Comparison of ENCODE assay signal across 8 cellular contexts in the genomic region with DNA sequence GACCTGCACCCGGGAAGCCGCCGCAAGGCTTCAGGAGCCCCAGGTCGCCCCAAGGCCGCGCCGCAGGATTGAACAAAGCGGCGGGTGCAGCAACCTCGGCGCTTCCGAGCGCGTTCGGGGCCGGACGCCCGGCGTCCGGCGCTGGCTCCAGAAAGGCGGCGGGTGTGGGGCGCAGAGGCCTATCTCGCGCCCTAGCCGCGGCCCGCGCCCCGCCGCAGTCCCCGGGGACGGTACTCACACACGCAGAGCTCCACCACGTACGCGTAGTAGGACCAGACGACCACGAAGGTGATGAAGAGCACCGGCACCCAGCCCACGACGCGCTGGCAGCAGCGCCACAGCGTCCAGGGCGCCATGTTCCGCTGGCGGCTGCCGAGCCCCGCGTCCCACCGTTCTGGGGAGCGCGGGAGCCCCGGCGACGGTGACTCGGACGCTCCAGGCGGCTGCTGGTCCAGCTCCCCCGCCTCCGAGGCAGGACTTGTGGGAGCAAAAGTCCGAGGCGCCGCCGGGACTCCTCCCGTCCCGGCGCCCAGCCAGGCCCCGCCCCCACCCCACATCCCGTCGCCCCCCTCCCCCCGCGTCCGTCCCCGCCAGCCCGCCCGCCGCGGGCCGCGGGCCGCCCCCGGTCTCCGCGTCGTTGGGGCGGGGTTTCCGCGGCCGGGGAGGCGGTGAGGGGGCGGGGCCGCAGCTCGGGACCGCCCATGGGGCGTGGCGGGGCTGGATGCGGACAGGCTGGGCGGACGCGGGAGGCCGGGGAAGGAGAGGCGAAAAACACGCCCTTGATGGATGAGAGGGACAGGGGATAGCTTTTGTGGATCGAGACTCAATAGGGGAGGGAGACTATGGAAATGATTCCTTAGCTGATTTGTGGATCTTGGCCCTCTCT. TPM values are rescaled to one million over a fixed set of nuclear protein-coding genes. Genes with fewer than 3 reads are reported as not detected.
DNase-seq lines count a peak whose midpoint lies in the region; ATAC-seq, FAIRE-seq and TF ChIP-seq lines count a peak whose summit lies in the region.

Gene ZDHHC20, minus strand, starts transcription at position 488 of the 886 bp plus-strand sequence. Its CDS starts 132 bp downstream, at position 356.

- intact Hi-C loops in left ventricle myocardium superior (cut with micrococcal nuclease), result no loop called here

- FAIRE-seq in urothelium cell line (lab: Jason Lieb, UNC), result no peak

- no peak for TF ChIP-seq CTCF in GM12865 (IDR thresholded peaks at IDR 0.05; ENCODE audit: insufficient read depth, low read depth, low read length, missing control alignments)

- peak; percentile 84 for ATAC-seq in HG02571 (IDR thresholded peaks at IDR 0.05; ENCODE audit: unreplicated experiment)
- peak; percentile 98 for ATAC-seq in left ventricle myocardium superior

- DNase-seq in GM12865 (ENCODE audit: low read depth), result peak; percentile 89
- peak; percentile 82 for DNase-seq in NCI-H1092 treated with DMSO at 0.1 percent for 48 hours (lab: John Stamatoyannopoulos, UW)
- peak; percentile 82 to 91 (median 84) for DNase-seq in T-helper 2 cell
- DNase-seq in left ventricle myocardium superior, result peak; percentile 94
- DNase-seq in pulmonary artery endothelial cell (ENCODE audit: low read depth, low spot score), result peak; percentile 46
- peak; percentile 92 for DNase-seq in urothelium cell line (ENCODE audit: low spot score)

- H3K4me3 ChIP-seq in GM12865 (ENCODE audit: low read depth, low read length), result peak within 1 kb of the TSS; percentile 100

- H3K27ac ChIP-seq in angular gyrus (ENCODE audit: low read depth, low read length), result peak within 1 kb of the TSS; percentile 96

RNA-seq across cellular contexts. Expression of gene ZDHHC20, which starts in this region (rescaled TPM):
- 16.2 TPM for total RNA-seq in left ventricle myocardium superior
- 75.3 and 113 TPM in 2 replicates for total RNA-seq in pulmonary artery endothelial cell

Comparison
In these comparisons a context has a peak if more than half of its experiments do, and no peak if none do; other contexts are left out.
1. Peak in every context shown above with its lines: DNase-seq, ATAC-seq, H3K4me3 ChIP-seq and H3K27ac ChIP-seq.